In the genomic region with DNA sequence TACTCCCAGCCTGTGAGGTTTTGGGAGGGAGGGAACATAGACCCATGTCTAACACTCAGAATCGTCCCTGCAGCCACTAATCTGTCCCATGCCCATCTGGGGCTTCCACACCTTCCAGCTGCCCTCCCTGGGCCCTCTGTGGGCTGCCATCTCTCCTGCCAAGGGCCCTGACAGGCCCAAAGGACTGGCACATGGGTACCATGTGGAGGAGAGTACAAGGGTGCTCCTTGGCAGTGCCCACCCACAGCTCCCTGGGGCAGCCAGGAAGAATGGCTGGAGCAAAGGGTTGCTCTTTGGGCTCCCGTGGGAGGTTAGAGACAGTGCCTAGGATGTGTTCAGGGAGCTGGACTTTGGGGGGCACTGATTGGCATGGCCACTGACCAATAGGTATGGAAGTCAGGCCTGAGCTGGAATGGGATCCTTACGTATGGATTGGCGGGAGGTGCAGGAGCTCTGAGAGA, we compare ENCODE assay signal across 12 cellular contexts. TPM values are rescaled to one million over a fixed set of nuclear protein-coding genes. Genes with fewer than 3 reads are reported as not detected.
DNase-seq lines count a peak whose midpoint lies in the region; ATAC-seq, FAIRE-seq and TF ChIP-seq lines count a peak whose summit lies in the region.
"Had no signal": no experiment of that assay in that cellular context is flagged by ENCODE, and none has a peak within 500 bp of the region (broad histone marks: within the 10 kb centered on the region; RNA-seq: fewer than 3 reads in every experiment).

No MANE protein-coding gene starts in this region.

- H3K9me3 ChIP-seq in HepG2 (ENCODE audit: low read length) (no peaks in the 10 kb centered on the region), testis (no peaks in the 10 kb centered on the region)

- H3K4me1 Mint-ChIP-seq in activated T-helper 17 cell treated with anti-CD3 and anti-CD28 coated beads, Interleukin-2, amount 50 U/mL, for 72 hours = peaks cover 31% of the 10 kb centered on the region

- TF ChIP-seq CTCF in HepG2 (CRISPR knock-in tag; IDR thresholded peaks at IDR 0.05) (no peak), testis (IDR thresholded peaks at IDR 0.05) (no peak)

- no peak for TF ChIP-seq EP300 in HepG2 (IDR thresholded peaks at IDR 0.05; ENCODE audit: low read depth in 2 of 2, low read length in 2 of 2)
- no peak for TF ChIP-seq EP300 in HepG2 (CRISPR knock-in tag; IDR thresholded peaks at IDR 0.05; ENCODE audit: borderline replicate concordance)

- peak; percentile 8 for ATAC-seq in activated T-helper 17 cell treated with anti-CD3 and anti-CD28 coated beads, Interleukin-2, amount 50 U/mL, for 72 hours (replicated peaks)
- ATAC-seq in HepG2 (no peak), GM21360 (IDR thresholded peaks at IDR 0.05; ENCODE audit: unreplicated experiment) (no peak), HG03469 (IDR thresholded peaks at IDR 0.05; ENCODE audit: unreplicated experiment) (no peak)
- ATAC-seq: T-cell had no signal

- H2AFZ ChIP-seq in HepG2 (ENCODE audit: low read length) = no peak overlapping the region
- H2AFZ ChIP-seq: hepatocyte had no signal

- CTCF ChIA-PET in HepG2 (lab: Yijun Ruan, JAX; ENCODE audit: low intra/inter-chr PET ratio, low total read pairs) = interaction anchor here (1.2 to 1.6 kb wide), 4 partner anchors 11 to 153 kb away, joined by 4 read pairs; no protein-coding TSS in a partner anchor

- BruUV-seq in HepG2 (replicated peaks; lab: Mats Ljungman, UMichigan) = no TSS peak

- no peak overlapping the region for H3K4me3 Mint-ChIP-seq in activated T-helper 17 cell treated with anti-CD3 and anti-CD28 coated beads, Interleukin-2, amount 50 U/mL, for 72 hours
- H3K4me3 Mint-ChIP-seq: T-cell had no signal

- H3K27me3 ChIP-seq in HepG2 (ENCODE audit: control insufficient read depth in 1 of 2, insufficient read depth in 2 of 2, low read length in 2 of 2) (no peaks in the 10 kb centered on the region; a peak in 1 of 5 replicates), testis (no peaks in the 10 kb centered on the region)
- H3K27me3 ChIP-seq: brain microvascular endothelial cell, hepatocyte had no signal

- H3K9ac ChIP-seq in HepG2 (ENCODE audit: insufficient read depth, low read depth, low read length) = no peak overlapping the region

- no peaks in the 10 kb centered on the region for H4K20me1 ChIP-seq in HepG2 (ENCODE audit: insufficient read depth, low read length)

- no peaks in the 10 kb centered on the region for H3K36me3 ChIP-seq in HepG2 (replicated peaks in 1 of 2; ENCODE audit: control insufficient read depth in 1 of 2, insufficient read depth in 2 of 2, low read length in 2 of 2)
- no peaks in the 10 kb centered on the region for H3K36me3 ChIP-seq in testis (ENCODE audit: low read depth, missing control alignments)

- DNase-seq in activated CD8-positive, alpha-beta memory T cell treated with anti-CD3 and anti-CD28 coated beads for 24 hours = peak; percentile 58
- DNase-seq in activated CD8-positive, alpha-beta memory T cell treated with anti-CD3 and anti-CD28 coated beads, Interleukin-2, amount 50 U/mL, for 4 hours = no peak
- DNase-seq in HepG2 (ENCODE audit: low spot score) = no peak
- peak; percentile 6 for DNase-seq in testis
- DNase-seq in NCI-H1694 (lab: John Stamatoyannopoulos, UW) = no peak
- DNase-seq: brain microvascular endothelial cell had no signal

- H3K27ac ChIP-seq in HepG2 (ENCODE audit: extremely low read length, insufficient read depth, low read length) = no peak overlapping the region
- H3K27ac ChIP-seq in testis = no peak overlapping the region
- H3K27ac ChIP-seq: brain microvascular endothelial cell, epithelial cell of prostate, hepatocyte had no signal

- H3K36me3 Mint-ChIP-seq in activated T-helper 17 cell treated with anti-CD3 and anti-CD28 coated beads, Interleukin-2, amount 50 U/mL, for 72 hours (ENCODE audit: low read depth) = peaks cover 81% of the 10 kb centered on the region

- TF ChIP-seq POLR2A in HepG2 (IDR thresholded peaks at IDR 0.05; ENCODE audit: insufficient read depth in 1 of 2, low read depth in 2 of 2, low read length in 2 of 2) (no peak), testis (IDR thresholded peaks at IDR 0.05) (no peak)

- no peaks in the 10 kb centered on the region for H3K4me1 ChIP-seq in HepG2 (ENCODE audit: insufficient read depth, low read length)
- H3K4me1 ChIP-seq in testis = no peaks in the 10 kb centered on the region

- POLR2A ChIA-PET in HepG2 (lab: Yijun Ruan, JAX) = no interaction called here

- no peaks in the 10 kb centered on the region for H3K27me3 Mint-ChIP-seq in activated T-helper 17 cell treated with anti-CD3 and anti-CD28 coated beads, Interleukin-2, amount 50 U/mL, for 72 hours
- H3K27me3 Mint-ChIP-seq: T-cell had no signal

- FAIRE-seq in HepG2 (lab: Jason Lieb, UNC) = no peak

- TF ChIP-seq RAD21 in HepG2 (CRISPR knock-in tag; IDR thresholded peaks at IDR 0.05) = no peak

- intact Hi-C loops in HepG2 (cut with micrococcal nuclease; ENCODE audit: unreplicated experiment) (loop anchor here (5.0 kb wide), 1 partner anchor 155 kb away; no protein-coding TSS in a partner anchor), testis (cut with DNase I; ENCODE audit: low total_unique reads) (loop anchor here (5.0 to 10.0 kb wide), 2 partner anchors 103 to 290 kb away; partner anchors contain the start of gene TSPAN18)

- no peak overlapping the region for H3K4me2 ChIP-seq in HepG2 (ENCODE audit: low read depth, low read length)

- H3K79me2 ChIP-seq in HepG2 (ENCODE audit: insufficient read depth, low read length) = no peaks in the 10 kb centered on the region
- H3K79me2 ChIP-seq: hepatocyte had no signal

- in situ Hi-C loops in HepG2 (cut with HindIII; ENCODE audit: extremely low pct_ligation_motif_present, low pct_unique_long_range_greater_than_20kb) = loop anchor here (5.0 to 10.0 kb wide), 2 partner anchors 143 to 290 kb away; no protein-coding TSS in a partner anchor

- H3K4me3 ChIP-seq in HepG2 (replicated peaks in 1 of 3; ENCODE audit: insufficient read depth in 1 of 3, low read depth in 2 of 3, low read length in 3 of 3) (no peak overlapping the region), testis (no peak overlapping the region)
- H3K4me3 ChIP-seq: hepatocyte had no signal

- peak overlapping the region; percentile 91 for H3K27ac Mint-ChIP-seq in activated T-helper 17 cell treated with anti-CD3 and anti-CD28 coated beads, Interleukin-2, amount 50 U/mL, for 72 hours

- no peaks in the 10 kb centered on the region for H3K9me3 Mint-ChIP-seq in activated T-helper 17 cell treated with anti-CD3 and anti-CD28 coated beads, Interleukin-2, amount 50 U/mL, for 72 hours
- H3K9me3 Mint-ChIP-seq: T-cell had no signal

- WGBS in HepG2 (ENCODE audit: low lambda C conversion rate) = 72% methylated on average over 3 of the region's 4 CpGs
- 91 to 94% methylated on average over 4 of the region's 4 CpGs for WGBS in testis, 2 donors

TF ChIP-seq in HepG2, 621 proteins besides CTCF, POLR2A, EP300 and RAD21:
- TF ChIP-seq NFRKB (IDR thresholded peaks at IDR 0.05) (no peak), ZNF20 (CRISPR knock-in tag; IDR thresholded peaks at IDR 0.05) (no peak)
- TF ChIP-seq, protein P1, sequence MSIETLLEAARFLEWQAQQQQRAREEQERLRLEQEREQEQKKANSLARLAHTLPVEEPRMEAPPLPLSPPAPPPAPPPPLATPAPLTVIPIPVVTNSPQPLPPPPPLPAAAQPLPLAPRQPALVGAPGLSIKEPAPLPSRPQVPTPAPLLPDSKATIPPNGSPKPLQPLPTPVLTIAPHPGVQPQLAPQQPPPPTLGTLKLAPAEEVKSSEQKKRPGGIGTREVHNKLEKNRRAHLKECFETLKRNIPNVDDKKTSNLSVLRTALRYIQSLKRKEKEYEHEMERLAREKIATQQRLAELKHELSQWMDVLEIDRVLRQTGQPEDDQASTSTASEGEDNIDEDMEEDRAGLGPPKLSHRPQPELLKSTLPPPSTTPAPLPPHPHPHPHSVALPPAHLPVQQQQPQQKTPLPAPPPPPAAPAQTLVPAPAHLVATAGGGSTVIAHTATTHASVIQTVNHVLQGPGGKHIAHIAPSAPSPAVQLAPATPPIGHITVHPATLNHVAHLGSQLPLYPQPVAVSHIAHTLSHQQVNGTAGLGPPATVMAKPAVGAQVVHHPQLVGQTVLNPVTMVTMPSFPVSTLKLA (IDR thresholded peaks at IDR 0.05) = peak; percentile 28; the same call in 1 of the 2 replicates

RNA-seq across cellular contexts. Expression of gene CD82, which starts 56.8 kb away (rescaled TPM):
- total RNA-seq in activated T-helper 17 cell treated with anti-CD3 and anti-CD28 coated beads, Interleukin-2, amount 50 U/mL, for 72 hours = 100 to 1,000 TPM; 147 to 620 TPM
- total RNA-seq in HepG2 (2016; rRNA removed; fragmentation: Illumina TruSeq; extraction: Trizol) (not detected in 2 replicates), testis (10 to 100 TPM in 1 of 2 donors, 1 to 10 TPM in 1; 5.0 to 13.0 TPM)
- total RNA-seq in HepG2 (2016; cell fraction: cytosol; rRNA removed; fragmentation: Illumina TruSeq; extraction: Trizol; ENCODE audit: low read depth) = not detected in 2 replicates
- total RNA-seq in HepG2 (2016; cell fraction: insoluble cytoplasmic fraction; rRNA removed; fragmentation: Illumina TruSeq; extraction: Trizol) = not detected in 2 replicates
- not detected in 2 replicates for total RNA-seq in HepG2 (2016; cell fraction: membrane; rRNA removed; fragmentation: Illumina TruSeq; extraction: Trizol)
- not detected in 2 replicates for total RNA-seq in HepG2 (2016; cell fraction: nucleus; rRNA removed; fragmentation: Illumina TruSeq; extraction: Trizol)
- polyA plus RNA-seq in HepG2 (2011; rRNA removed) (0.05 and 0.24 TPM in 2 replicates), testis (ENCODE audit: insufficient read depth, low read depth, low replicate concordance) (13.7 TPM)
- 0.13 and 0.16 TPM in 2 replicates for polyA plus RNA-seq in HepG2 (2011; cell fraction: cytosol; rRNA removed)
- 0.33 TPM in 1 of 2 replicates, not detected in the other for polyA plus RNA-seq in HepG2 (2011; cell fraction: nucleus; rRNA removed)
- polyA plus RNA-seq in HepG2 (2012) = 0.19 TPM in 1 of 2 replicates, not detected in the other
- polyA plus RNA-seq in HepG2 (2016; cell fraction: cytosol; fragmentation: Illumina TruSeq; extraction: Trizol; ENCODE audit: low read depth) = not detected in 2 replicates
- polyA plus RNA-seq in HepG2 (2016; cell fraction: insoluble cytoplasmic fraction; fragmentation: Illumina TruSeq; extraction: Trizol; ENCODE audit: low read depth) = not detected in 2 replicates
- not detected in 2 replicates for polyA plus RNA-seq in HepG2 (2016; cell fraction: membrane; fragmentation: Illumina TruSeq; extraction: Trizol; ENCODE audit: low read depth)
- not detected in 2 replicates for polyA plus RNA-seq in HepG2 (2016; cell fraction: nucleus; fragmentation: Illumina TruSeq; extraction: Trizol; ENCODE audit: insufficient read depth, low read depth)
- polyA minus RNA-seq in HepG2 (2011; rRNA and poly(A)+ RNA removed; ENCODE audit: low replicate concordance) = 0.52 and 13.0 TPM in 2 replicates
- polyA minus RNA-seq in HepG2 (2011; cell fraction: cytosol; rRNA and poly(A)+ RNA removed) = not detected in 2 replicates
- polyA minus RNA-seq in HepG2 (2011; cell fraction: nucleus; rRNA and poly(A)+ RNA removed) = not detected in 2 replicates

Comparison
In these comparisons a context has a peak if more than half of its experiments do, and no peak if none do; other contexts are left out.
1. DNase-seq: peak in activated CD8-positive, alpha-beta memory T cell treated with anti-CD3 and anti-CD28 coated beads for 24 hours (single experiment) and testis (single experiment); none in activated CD8-positive, alpha-beta memory T cell treated with anti-CD3 and anti-CD28 coated beads, Interleukin-2, amount 50 U/mL, for 4 hours (single experiment), HepG2 (single experiment) and NCI-H1694 (single experiment).
2. RNA of gene CD82, which starts 56.8 kb away (total RNA-seq): 147 to 620 TPM in activated T-helper 17 cell treated with anti-CD3 and anti-CD28 coated beads, Interleukin-2, amount 50 U/mL, for 72 hours; 5.0 to 13.0 TPM in testis and not detected in HepG2; every median in the first group is over 10 times any median in the second.